Comparison of ENCODE assay signal across 10 cellular contexts in genomic region chr9:77793909-77794308, GRCh38.
DNase-seq lines count a peak whose midpoint lies in the region; ATAC-seq, FAIRE-seq and TF ChIP-seq lines count a peak whose summit lies in the region.
"Had no signal": no experiment of that assay in that cellular context is flagged by ENCODE, and none has a peak within 500 bp of the region (broad histone marks: within the 10 kb centered on the region; RNA-seq: fewer than 3 reads in every experiment).

No MANE protein-coding gene starts in this region.

- H2AK9ac ChIP-seq in IMR-90 (replicated peaks; ENCODE audit: low read depth, low read length, poor library complexity) = no peak overlapping the region

- no peak overlapping the region for H3K18ac ChIP-seq in IMR-90 (ENCODE audit: low read depth, low read length)

- intact Hi-C loops in IMR-90 (cut with micrococcal nuclease) (no loop called here), left lung (cut with DNase I) (no loop called here)

- ATAC-seq in A549 (peak; percentile 62 to 77; a peak in 4 of 6 replicates), IMR-90 (ENCODE audit: low read depth) (peak; percentile 40; the same call in 1 of the 2 replicates), left lung (peak; percentile 52)
- no peak for ATAC-seq in effector memory CD8-positive, alpha-beta T cell (replicated peaks)

- TF ChIP-seq POLR2A in A549 (IDR thresholded peaks at IDR 0.05; ENCODE audit: low read length) = no peak
- TF ChIP-seq POLR2A in IMR-90 (IDR thresholded peaks at IDR 0.05; ENCODE audit: low read depth, low read length) = no peak

- H3K27ac ChIP-seq in A549 (no peak overlapping the region), IMR-90 (ENCODE audit: insufficient read depth, low read length) (no peak overlapping the region), left lung (peak overlapping the region in 1 of 2 donors; percentile 4), SJCRH30 (no peak overlapping the region)

- H3K4me3 ChIP-seq in A549 (no peak overlapping the region), IMR-90 (ENCODE audit: insufficient read depth, low read depth, low read length) (no peak overlapping the region), bronchial epithelial cell (ENCODE audit: low read depth, low read length) (no peak overlapping the region), left lung (no peak overlapping the region), SJCRH30 (no peak overlapping the region)

- DNase-seq in A549 (ENCODE audit: low read depth in 1 of 2, low spot score in 1 of 2) (peak in 1 of 2 experiments; percentile 39), IMR-90 (peak; percentile 7), bronchial epithelial cell (ENCODE audit: low read depth) (peak; percentile 70), left lung (no peak), SJCRH30 (no peak)
- no peak for DNase-seq in stimulated activated CD4-positive, alpha-beta T cell treated with anti-CD3 and anti-CD28 coated beads, Interleukin-2, amount 100 ng/mL, for 48 hours
- DNase-seq in NK-92 treated with Interleukin-12 subunit alpha and Interleukin-12 subunit beta, amount 100 ng/mL, for 24 hours (lab: John Stamatoyannopoulos, UW) = no peak
- no peak for DNase-seq in effector memory CD8-positive, alpha-beta T cell
- DNase-seq: KG1 had no signal

- H3K36me3 Mint-ChIP-seq in effector memory CD8-positive, alpha-beta T cell (ENCODE audit: insufficient read depth) = no peaks in the 10 kb centered on the region

- H4K20me1 ChIP-seq in IMR-90 (ENCODE audit: insufficient read depth, low read length) = no peaks in the 10 kb centered on the region

- H2AFZ ChIP-seq in IMR-90 (replicated peaks; ENCODE audit: low read length, poor library complexity) = no peak overlapping the region

- CTCF ChIA-PET in A549 (lab: Yijun Ruan, JAX) (interaction anchor here (1.1 to 3.5 kb wide), 3 partner anchors 37 to 242 kb away, joined by 3 to 17 read pairs (median 4); no protein-coding TSS in a partner anchor), IMR-90 (lab: Yijun Ruan, JAX) (interaction anchor here (1.0 to 2.0 kb wide), 2 partner anchors 230 to 241 kb away, joined by 3 to 5 read pairs; no protein-coding TSS in a partner anchor)

- H3K27ac Mint-ChIP-seq in effector memory CD8-positive, alpha-beta T cell = no peak overlapping the region
- H3K27ac Mint-ChIP-seq: mesothelial cell of epicardium had no signal

- no peak overlapping the region for H4K91ac ChIP-seq in IMR-90 (ENCODE audit: insufficient read depth, low read depth, low read length)

- H3K27me3 ChIP-seq in IMR-90 (ENCODE audit: control insufficient read depth, insufficient read depth, low read length) (no peaks in the 10 kb centered on the region), bronchial epithelial cell (ENCODE audit: control insufficient read depth, insufficient read depth, low read length) (no peaks in the 10 kb centered on the region), left lung (no peaks in the 10 kb centered on the region), SJCRH30 (no peaks in the 10 kb centered on the region)

- H3K36me3 ChIP-seq in IMR-90 (ENCODE audit: control insufficient read depth, insufficient read depth, low read length) (peaks cover 4% of the 10 kb centered on the region; the same call in 1 of the 2 replicates), bronchial epithelial cell (ENCODE audit: control insufficient read depth, insufficient read depth, low read length) (no peaks in the 10 kb centered on the region), left lung (peaks cover 0 to 22% of the 10 kb centered on the region in 2 donors), SJCRH30 (no peaks in the 10 kb centered on the region)

- POLR2A ChIA-PET in A549 (lab: Yijun Ruan, JAX) (no interaction called here), IMR-90 (lab: Charles Lee; ENCODE audit: unreplicated experiment) (no interaction called here)

- H3K14ac ChIP-seq in IMR-90 (replicated peaks; ENCODE audit: low read depth, low read length) = no peak overlapping the region

- TF ChIP-seq CTCF in A549 (IDR thresholded peaks at IDR 0.05) (no peak), IMR-90 (conservative IDR thresholded peaks at IDR 0.05; ENCODE audit: low read depth, low read length) (0 out of 2 replicates have a peak, but pooled peaks have one; percentile 22), bronchial epithelial cell (IDR thresholded peaks at IDR 0.05; ENCODE audit: insufficient read depth, low read length, severe bottlenecking) (peak; percentile 17), left lung (IDR thresholded peaks at IDR 0.05) (peak in 1 of 2 donors; percentile 30)

- H3K27me3 Mint-ChIP-seq in effector memory CD8-positive, alpha-beta T cell = no peaks in the 10 kb centered on the region

- H2AK5ac ChIP-seq in IMR-90 (ENCODE audit: low read depth, low read length) = no peak overlapping the region

- no peak overlapping the region for H2BK120ac ChIP-seq in IMR-90 (ENCODE audit: low read depth, low read length)

- no peak overlapping the region for H3K23ac ChIP-seq in IMR-90 (ENCODE audit: low read depth, low read length)

- H3K4me1 ChIP-seq in A549 (peaks cover 30% of the 10 kb centered on the region), IMR-90 (ENCODE audit: control insufficient read depth, insufficient read depth, low read length) (no peaks in the 10 kb centered on the region), left lung (peaks cover 0 to 51% of the 10 kb centered on the region in 2 donors), SJCRH30 (no peaks in the 10 kb centered on the region; the same call in 1 of the 2 replicates)

- BruUV-seq in IMR-90 (replicated peaks; lab: Mats Ljungman, UMichigan) = no TSS peak

- H3K9me3 ChIP-seq in A549 (no peaks in the 10 kb centered on the region), IMR-90 (ENCODE audit: control insufficient read depth, insufficient read depth, low read length) (no peaks in the 10 kb centered on the region), left lung (no peaks in the 10 kb centered on the region), SJCRH30 (replicated peaks) (no peaks in the 10 kb centered on the region)

- no peak for TF ChIP-seq RAD21 in A549 (conservative IDR thresholded peaks at IDR 0.05 in 1 of 2, IDR thresholded peaks at IDR 0.05 in 1 of 2)
- no peak for TF ChIP-seq RAD21 in IMR-90 (IDR thresholded peaks at IDR 0.05; ENCODE audit: low read length)

- H4K5ac ChIP-seq in IMR-90 (ENCODE audit: low read depth, low read length) = no peak overlapping the region

- H3K79me1 ChIP-seq in IMR-90 (ENCODE audit: low read depth in 1 of 2, low read length in 2 of 2) = peaks cover 0 to 3% of the 10 kb centered on the region in 2 experiments; a peak in 2 of 4 replicates

- H3K4me3 Mint-ChIP-seq in effector memory CD8-positive, alpha-beta T cell = no peak overlapping the region
- H3K4me3 Mint-ChIP-seq: mesothelial cell of epicardium had no signal

- dilution Hi-C loops in IMR-90 (cut with HindIII; ENCODE audit: low sequenced_read_pairs, unreplicated experiment) = no loop called here

- H2BK5ac ChIP-seq in IMR-90 (ENCODE audit: low read depth, low read length, poor library complexity, severe bottlenecking) = no peak overlapping the region

- no peak overlapping the region for H3K4ac ChIP-seq in IMR-90 (ENCODE audit: low read depth, low read length)

- H3K4me2 ChIP-seq in A549 = peak overlapping the region; percentile 40
- no peak overlapping the region for H3K4me2 ChIP-seq in IMR-90 (ENCODE audit: low read depth, low read length)

- no peaks in the 10 kb centered on the region; the same call in 1 of the 2 replicates for H3K9me1 ChIP-seq in IMR-90 (ENCODE audit: insufficient read depth, low read length)

- H3K4me1 Mint-ChIP-seq in effector memory CD8-positive, alpha-beta T cell (ENCODE audit: low read depth in 2 of 2) = no peaks in the 10 kb centered on the region
- H3K4me1 Mint-ChIP-seq: mesothelial cell of epicardium had no signal

- no peak overlapping the region for H3K56ac ChIP-seq in IMR-90 (ENCODE audit: extremely low read depth, insufficient read depth, low read length)

- no peaks in the 10 kb centered on the region for H3K9me3 Mint-ChIP-seq in effector memory CD8-positive, alpha-beta T cell
- H3K9me3 Mint-ChIP-seq: mesothelial cell of epicardium had no signal

- peak; percentile 46 for FAIRE-seq in A549 (lab: Jason Lieb, UNC)
- FAIRE-seq in bronchial epithelial cell (lab: Jason Lieb, UNC) = peak; percentile 23

- in situ Hi-C loops in IMR-90 (cut with MboI; ENCODE audit: low sequenced_read_pairs) = no loop called here

- WGBS in A549 (ENCODE audit: missing lambda C conversion rate) = 43% methylated on average over 2 of the region's 2 CpGs
- 100% methylated on average over 1 of the region's 2 CpGs; no CpG with 5 or more reads in 1 of the 2 experiments for WGBS in IMR-90 (ENCODE audit: extremely low coverage in 2 of 2, insufficient read length in 1 of 2), 2 experiments

- no peak overlapping the region for H2BK20ac ChIP-seq in IMR-90 (ENCODE audit: low read depth, low read length)

- no peak overlapping the region for H4K8ac ChIP-seq in IMR-90 (ENCODE audit: low read depth in 2 of 2, low read length in 2 of 2)

- no peak overlapping the region for H2BK15ac ChIP-seq in IMR-90 (ENCODE audit: low read depth, low read length)

- no peak for TF ChIP-seq EP300 in A549 (IDR thresholded peaks at IDR 0.05)

- H3K9ac ChIP-seq in IMR-90 (ENCODE audit: low read depth, low read length) = no peak overlapping the region

TF ChIP-seq in A549, 52 proteins besides CTCF, POLR2A, EP300 and RAD21 (continues in another document):
- no peak for TF ChIP-seq KDM1A (IDR thresholded peaks at IDR 0.05; ENCODE audit: low read depth)
- TF ChIP-seq NPAS2 (CRISPR knock-in tag; IDR thresholded peaks at IDR 0.05; ENCODE audit: borderline replicate concordance) = no peak
- TF ChIP-seq GATA3 (IDR thresholded peaks at IDR 0.05; ENCODE audit: borderline replicate concordance) = no peak
- no peak for TF ChIP-seq FOSL2 (IDR thresholded peaks at IDR 0.05)
- TF ChIP-seq FOSL2 (CRISPR knock-in tag; IDR thresholded peaks at IDR 0.05) = peak; percentile 76

TF ChIP-seq in IMR-90, 13 proteins besides CTCF, POLR2A, EP300 and RAD21:
- TF ChIP-seq NFE2L2 (IDR thresholded peaks at IDR 0.05; ENCODE audit: low read depth, low read length) = no peak

Comparison
In these comparisons a context has a peak if more than half of its experiments do, and no peak if none do; other contexts are left out.
1. DNase-seq: peak in IMR-90 (single experiment) and bronchial epithelial cell (single experiment); none in left lung (0 of 2), SJCRH30 (0 of 2), stimulated activated CD4-positive, alpha-beta T cell treated with anti-CD3 and anti-CD28 coated beads, Interleukin-2, amount 100 ng/mL, for 48 hours (0 of 2), NK-92 treated with Interleukin-12 subunit alpha and Interleukin-12 subunit beta, amount 100 ng/mL, for 24 hours (single experiment) and effector memory CD8-positive, alpha-beta T cell (0 of 3).